Comparison of ENCODE assay signal across 21 cellular contexts in the genomic region with DNA sequence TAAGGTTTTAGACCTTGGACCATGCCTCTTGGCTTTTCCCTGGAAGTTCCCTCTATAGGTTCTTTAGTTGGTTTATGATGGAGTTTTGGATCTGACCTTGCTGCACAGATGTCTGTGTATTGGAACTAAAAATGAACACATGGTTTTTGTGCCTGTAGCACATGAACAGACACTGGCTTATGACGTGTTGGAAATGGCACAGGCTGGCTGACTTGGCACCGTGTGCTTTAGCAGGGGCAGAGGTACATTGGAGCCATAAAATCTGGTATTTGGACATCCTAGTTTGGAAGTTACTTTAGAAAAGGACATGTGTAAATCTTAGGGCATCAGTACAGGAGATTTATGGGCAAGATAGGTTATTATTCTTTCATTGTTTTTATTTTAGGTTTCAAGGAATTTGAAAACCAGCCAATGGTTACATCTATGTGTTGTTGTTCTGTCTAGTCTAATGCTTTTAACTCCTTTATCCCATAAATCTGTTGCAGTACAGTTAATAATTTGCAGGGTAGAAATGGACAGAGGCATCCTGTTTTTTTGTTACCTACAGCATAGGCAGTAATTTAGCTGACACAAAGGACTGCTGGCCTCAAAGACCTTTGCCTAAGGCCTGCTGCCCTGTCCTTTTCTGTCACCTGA.
DNase-seq lines count a peak whose midpoint lies in the region; ATAC-seq and TF ChIP-seq lines count a peak whose summit lies in the region.
"Had no signal": no experiment of that assay in that cellular context is flagged by ENCODE, and none has a peak within 500 bp of the region (broad histone marks: within the 10 kb centered on the region; RNA-seq: fewer than 3 reads in every experiment).

No MANE protein-coding gene starts in this region.

- peaks cover 3 to 19% of the 10 kb centered on the region in 2 experiments; a peak in 2 of 3 replicates for H3K36me3 ChIP-seq in HEK293 (ENCODE audit: control insufficient read depth in 2 of 2, insufficient read depth in 1 of 2, low read length in 2 of 2)
- H3K36me3 ChIP-seq: BE2C, HAP-1, neutrophil had no signal

- H3K27ac Mint-ChIP-seq in stimulated activated effector memory CD8-positive, alpha-beta T cell treated with anti-CD3 and anti-CD28 coated beads, Interleukin-12 subunit alpha, Interleukin-12 subunit beta, amount 100 ng/mL, for 72 hours: peak overlapping the region; percentile 50
- H3K27ac Mint-ChIP-seq: activated naive CD8-positive, alpha-beta T cell treated with anti-CD3 and anti-CD28 coated beads, Interleukin-2, amount 10 ng/mL, durations not matched to agents 7 days and 5 days; T-helper 2 cell treated with Interferon-gamma antibody and Interleukin-4, amounts not matched to agents 5 μg/mL and 100 μg/mL, for 36 hours had no signal

- H3K9me3 ChIP-seq in HEK293 (ENCODE audit: control insufficient read depth, insufficient read depth, low read depth, low read length): no peaks in the 10 kb centered on the region
- H3K9me3 ChIP-seq: BE2C, HAP-1, neutrophil, suprapubic skin had no signal

- DNase-seq in left kidney (ENCODE audit: low read depth, low spot score): peak; percentile 26
- no peak for DNase-seq in stimulated activated effector memory CD8-positive, alpha-beta T cell treated with anti-CD3 and anti-CD28 coated beads, Interleukin-12 subunit alpha, Interleukin-12 subunit beta, amount 100 ng/mL, for 72 hours (ENCODE audit: low spot score in 2 of 2)
- no peak for DNase-seq in NCI-H1436 treated with DMSO at 0.1 percent for 48 hours (lab: John Stamatoyannopoulos, UW)
- DNase-seq in amygdala (lab: John Stamatoyannopoulos, UW): no peak
- no peak for DNase-seq in NCI-H524 treated with DMSO at 0.1 percent for 48 hours (lab: John Stamatoyannopoulos, UW)
- DNase-seq: activated CD4-positive, alpha-beta T cell treated with anti-CD3 and anti-CD28 coated beads for 4 hours; activated naive CD8-positive, alpha-beta T cell treated with anti-CD3 and anti-CD28 coated beads, Interleukin-2, amount 10 ng/mL, durations not matched to agents 7 days and 5 days; activated T-cell treated with anti-CD3 and anti-CD28 coated beads, Interleukin-2, amount 50 U/mL, for 1 hour; BE2C; erythroblast; KBM-7; NCI-H1930; NCI-H774 had no signal

- peaks cover 40% of the 10 kb centered on the region for H3K4me1 Mint-ChIP-seq in stimulated activated effector memory CD8-positive, alpha-beta T cell treated with anti-CD3 and anti-CD28 coated beads, Interleukin-12 subunit alpha, Interleukin-12 subunit beta, amount 100 ng/mL, for 72 hours

- H3K36me3 Mint-ChIP-seq in stimulated activated effector memory CD8-positive, alpha-beta T cell treated with anti-CD3 and anti-CD28 coated beads, Interleukin-12 subunit alpha, Interleukin-12 subunit beta, amount 100 ng/mL, for 72 hours: peaks cover 2% of the 10 kb centered on the region

- no peaks in the 10 kb centered on the region for H3K9me3 Mint-ChIP-seq in stimulated activated effector memory CD8-positive, alpha-beta T cell treated with anti-CD3 and anti-CD28 coated beads, Interleukin-12 subunit alpha, Interleukin-12 subunit beta, amount 100 ng/mL, for 72 hours
- H3K9me3 Mint-ChIP-seq: activated naive CD8-positive, alpha-beta T cell treated with anti-CD3 and anti-CD28 coated beads, Interleukin-2, amount 10 ng/mL, durations not matched to agents 7 days and 5 days; T-helper 2 cell treated with Interferon-gamma antibody and Interleukin-4, amounts not matched to agents 5 μg/mL and 100 μg/mL, for 36 hours had no signal

- H3K27ac ChIP-seq in HEK293 (ENCODE audit: extremely low read depth, low read depth, low read length) (no peak overlapping the region), angular gyrus (ENCODE audit: low read depth, low read length) (peak overlapping the region; percentile 23)
- H3K27ac ChIP-seq: neutrophil, RWPE1, suprapubic skin had no signal

- POLR2A ChIA-PET in HEK293 (lab: Yijun Ruan, JAX): no interaction called here

- no peak for TF ChIP-seq CTCF in HEK293 (tag by site-specific recombination; IDR thresholded peaks at IDR 0.05)

- no peak overlapping the region for H3K4me3 ChIP-seq in HEK293 (ENCODE audit: low read depth, low read length)
- H3K4me3 ChIP-seq: HAP-1, suprapubic skin had no signal

- H3K4me3 Mint-ChIP-seq in stimulated activated effector memory CD8-positive, alpha-beta T cell treated with anti-CD3 and anti-CD28 coated beads, Interleukin-12 subunit alpha, Interleukin-12 subunit beta, amount 100 ng/mL, for 72 hours: no peak overlapping the region
- H3K4me3 Mint-ChIP-seq: activated naive CD8-positive, alpha-beta T cell treated with anti-CD3 and anti-CD28 coated beads, Interleukin-2, amount 10 ng/mL, durations not matched to agents 7 days and 5 days; T-helper 2 cell treated with Interferon-gamma antibody and Interleukin-4, amounts not matched to agents 5 μg/mL and 100 μg/mL, for 36 hours had no signal

- no peak for ATAC-seq in stimulated activated effector memory CD8-positive, alpha-beta T cell treated with anti-CD3 and anti-CD28 coated beads, Interleukin-12 subunit alpha, Interleukin-12 subunit beta, amount 100 ng/mL, for 72 hours
- no peak for ATAC-seq in HG03045 (IDR thresholded peaks at IDR 0.05; ENCODE audit: unreplicated experiment)

- CTCF ChIA-PET in HEK293 (lab: Yijun Ruan, JAX): interaction anchor here (7.5 kb wide), 1 partner anchor 8 kb away, joined by 62 read pairs; no protein-coding TSS in a partner anchor

- H3K4me1 ChIP-seq in HEK293 (ENCODE audit: control insufficient read depth, insufficient read depth, low read length): peaks cover 24% of the 10 kb centered on the region
- H3K4me1 ChIP-seq: BE2C had no signal

TF ChIP-seq in HEK293, 187 proteins besides CTCF, POLR2A, EP300 and RAD21:
- TF ChIP-seq ZNF785 (tag by site-specific recombination; IDR thresholded peaks at IDR 0.05) (no peak), ZNF155 (tag by site-specific recombination; IDR thresholded peaks at IDR 0.05) (no peak), ZNF561 (tag by site-specific recombination; IDR thresholded peaks at IDR 0.05; ENCODE audit: borderline replicate concordance) (no peak), ZNF600 (tag by site-specific recombination; IDR thresholded peaks at IDR 0.05) (peak; percentile 26; the same call in 1 of the 2 replicates), ZNF701 (tag by site-specific recombination; IDR thresholded peaks at IDR 0.05) (no peak), BCL6B (tag by site-specific recombination; IDR thresholded peaks at IDR 0.05) (peak; percentile 64; the same call in 1 of the 2 replicates), TSHZ1 (tag by site-specific recombination; IDR thresholded peaks at IDR 0.05; ENCODE audit: borderline replicate concordance) (no peak)
- TF ChIP-seq, protein P1, sequence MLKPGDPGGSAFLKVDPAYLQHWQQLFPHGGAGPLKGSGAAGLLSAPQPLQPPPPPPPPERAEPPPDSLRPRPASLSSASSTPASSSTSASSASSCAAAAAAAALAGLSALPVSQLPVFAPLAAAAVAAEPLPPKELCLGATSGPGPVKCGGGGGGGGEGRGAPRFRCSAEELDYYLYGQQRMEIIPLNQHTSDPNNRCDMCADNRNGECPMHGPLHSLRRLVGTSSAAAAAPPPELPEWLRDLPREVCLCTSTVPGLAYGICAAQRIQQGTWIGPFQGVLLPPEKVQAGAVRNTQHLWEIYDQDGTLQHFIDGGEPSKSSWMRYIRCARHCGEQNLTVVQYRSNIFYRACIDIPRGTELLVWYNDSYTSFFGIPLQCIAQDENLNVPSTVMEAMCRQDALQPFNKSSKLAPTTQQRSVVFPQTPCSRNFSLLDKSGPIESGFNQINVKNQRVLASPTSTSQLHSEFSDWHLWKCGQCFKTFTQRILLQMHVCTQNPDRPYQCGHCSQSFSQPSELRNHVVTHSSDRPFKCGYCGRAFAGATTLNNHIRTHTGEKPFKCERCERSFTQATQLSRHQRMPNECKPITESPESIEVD (tag by site-specific recombination; IDR thresholded peaks at IDR 0.05): peak; percentile 29; the same call in 1 of the 2 replicates
